20 cellular contexts compared by ENCODE assay signal in the genomic region with DNA sequence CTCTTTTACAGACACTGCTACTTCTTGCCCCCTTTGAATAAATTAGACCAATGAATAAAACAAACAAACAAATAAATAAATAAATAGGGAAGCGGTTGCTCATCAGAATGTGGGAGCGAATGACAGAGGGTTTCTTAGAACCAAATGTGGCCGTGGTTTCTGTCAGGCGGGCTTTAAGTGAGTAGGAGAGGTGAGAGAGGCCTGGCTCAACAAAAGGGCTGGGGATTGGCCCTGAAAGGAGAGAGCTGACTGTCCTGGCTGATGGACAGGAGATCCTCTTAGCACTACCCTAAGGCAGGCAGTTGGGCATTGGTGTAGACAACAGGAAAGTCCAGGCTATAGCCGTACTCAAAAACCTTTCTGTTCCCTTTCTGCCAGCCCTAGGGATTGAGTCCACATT. TPM values are rescaled to one million over a fixed set of nuclear protein-coding genes. Genes with fewer than 3 reads are reported as not detected.
"Had no signal": no experiment of that assay in that cellular context is flagged by ENCODE, and none has a peak within 500 bp of the region (broad histone marks: within the 10 kb centered on the region; RNA-seq: fewer than 3 reads in every experiment).

No MANE protein-coding gene starts in this region.

- H3K4me3 Mint-ChIP-seq: effector memory CD8-positive, alpha-beta T cell; natural killer cell; neural progenitor cell; stimulated activated memory B cell treated with anti-CD40 and anti-IgM and Interleukin-4, amounts not matched to agents 10 μg/mL and 1 μg/mL and 100 μg/mL, for 72 hours; stimulated activated naive CD8-positive, alpha-beta T cell treated with anti-CD3 and anti-CD28 coated beads, Interleukin-15, Interleukin-2, amounts not matched to agents 100 ng/mL and 50 ng/mL, for 24 hours had no signal

- H3K36me3 Mint-ChIP-seq: natural killer cell, neural progenitor cell had no signal

- DNase-seq: cortex of kidney; dorsolateral prefrontal cortex; effector memory CD8-positive, alpha-beta T cell; islet precursor cell; mucosa of descending colon; natural killer cell; occipital lobe; pancreas; right cardiac atrium; small intestine; stimulated activated CD4-positive, alpha-beta T cell treated with anti-CD3 and anti-CD28 coated beads, Interleukin-12 subunit alpha, Interleukin-12 subunit beta, amount 100 ng/mL, for 4 hours; stimulated activated CD4-positive, alpha-beta T cell treated with anti-CD3 and anti-CD28 coated beads, Interleukin-4, amount 100 ng/mL, for 1 hour; tibial artery; upper lobe of left lung; uterus had no signal

- H3K4me3 ChIP-seq: dorsolateral prefrontal cortex, mucosa of descending colon, neural progenitor cell, pancreas, tibial artery, upper lobe of left lung, uterus had no signal

- H2AFZ ChIP-seq: neural progenitor cell had no signal

- H3K9me3 ChIP-seq: mucosa of descending colon, pancreas, tibial artery, upper lobe of left lung, uterus had no signal

- ATAC-seq: left lobe of liver; mucosa of descending colon; natural killer cell; pancreas; right cardiac atrium; stimulated activated memory B cell treated with anti-CD40 and anti-IgM and Interleukin-4, amounts not matched to agents 10 μg/mL and 1 μg/mL and 100 μg/mL, for 72 hours had no signal

- H3K27me3 Mint-ChIP-seq: stimulated activated memory B cell treated with anti-CD40 and anti-IgM and Interleukin-4, amounts not matched to agents 10 μg/mL and 1 μg/mL and 100 μg/mL, for 72 hours had no signal

- H3K4me1 ChIP-seq: neural progenitor cell, tibial artery, uterus had no signal

- H3K9ac ChIP-seq: neural progenitor cell had no signal

- H3K9me3 Mint-ChIP-seq: effector memory CD8-positive, alpha-beta T cell; natural killer cell; neural progenitor cell; stimulated activated memory B cell treated with anti-CD40 and anti-IgM and Interleukin-4, amounts not matched to agents 10 μg/mL and 1 μg/mL and 100 μg/mL, for 72 hours; stimulated activated naive CD8-positive, alpha-beta T cell treated with anti-CD3 and anti-CD28 coated beads, Interleukin-15, Interleukin-2, amounts not matched to agents 100 ng/mL and 50 ng/mL, for 24 hours had no signal

- H3K27ac Mint-ChIP-seq: effector memory CD8-positive, alpha-beta T cell; natural killer cell; neural progenitor cell; progenitor cell of endocrine pancreas; stimulated activated memory B cell treated with anti-CD40 and anti-IgM and Interleukin-4, amounts not matched to agents 10 μg/mL and 1 μg/mL and 100 μg/mL, for 72 hours; stimulated activated naive CD8-positive, alpha-beta T cell treated with anti-CD3 and anti-CD28 coated beads, Interleukin-15, Interleukin-2, amounts not matched to agents 100 ng/mL and 50 ng/mL, for 24 hours had no signal

- H3K36me3 ChIP-seq: neural progenitor cell, pancreas, tibial artery, upper lobe of left lung, uterus had no signal

- H3K27ac ChIP-seq: dorsolateral prefrontal cortex, neural progenitor cell, pancreas, tibial artery, upper lobe of left lung, uterus had no signal

- H3K27me3 ChIP-seq: dorsolateral prefrontal cortex, neural progenitor cell, pancreas, tibial artery, upper lobe of left lung, uterus had no signal

- H3K4me2 ChIP-seq: neural progenitor cell had no signal

RNA-seq across cellular contexts. Expression of a gene that starts 45.6 kb away (rescaled TPM):
- polyA plus RNA-seq: right cardiac atrium had no signal
